In genomic region chr2:240569998-240570530, GRCh38 we compare ENCODE assay signal across 8 cellular contexts. TPM values are rescaled to one million over a fixed set of nuclear protein-coding genes. Genes with fewer than 3 reads are reported as not detected.
DNase-seq lines count a peak whose midpoint lies in the region; ATAC-seq and TF ChIP-seq lines count a peak whose summit lies in the region.

No MANE protein-coding gene starts in this region.

- peaks cover 16% of the 10 kb centered on the region for H3F3A ChIP-seq in SU-DHL-6 (ENCODE audit: insufficient read depth)

- H3K27ac ChIP-seq in CD8-positive, alpha-beta memory T cell (ENCODE audit: low read depth, low read length), result no peak overlapping the region
- H3K27ac ChIP-seq in SU-DHL-6 (ENCODE audit: low read depth, low read length), result no peak overlapping the region
- no peak overlapping the region for H3K27ac ChIP-seq in endodermal cell (ENCODE audit: low read depth, low read length)

- ATAC-seq in GM21825 (IDR thresholded peaks at IDR 0.05; ENCODE audit: unreplicated experiment) (no peak), HG03457 (IDR thresholded peaks at IDR 0.05; ENCODE audit: unreplicated experiment) (no peak)

- H3K4me1 Mint-ChIP-seq in CD8-positive, alpha-beta memory T cell, result peaks cover 41 to 62% (median 45%) of the 10 kb centered on the region in 3 donors
- peaks cover 10% of the 10 kb centered on the region for H3K4me1 Mint-ChIP-seq in endodermal cell

- CTCF ChIA-PET in CD8-positive, alpha-beta memory T cell (lab: Charles Lee), result interaction anchor here (1.3 to 2.3 kb wide), 4 partner anchors 9 to 56 kb away, joined by 3 to 16 read pairs (median 10); partner anchors contain the start of genes CAPN10 and DUSP28

- WGBS in endodermal cell (ENCODE audit: insufficient coverage in 1 of 2, insufficient read length in 1 of 2), 2 experiments, result 92 to 94% methylated on average over 8 to 15 of the region's 15 CpGs

- H3K36me3 ChIP-seq in CD8-positive, alpha-beta memory T cell (ENCODE audit: insufficient read depth, low read length), result peaks cover 8% of the 10 kb centered on the region
- no peaks in the 10 kb centered on the region for H3K36me3 ChIP-seq in SU-DHL-6 (ENCODE audit: low read length)
- H3K36me3 ChIP-seq in endodermal cell (ENCODE audit: control insufficient read depth, insufficient read depth, low read length), result no peaks in the 10 kb centered on the region

- no peaks in the 10 kb centered on the region for H3K9me3 Mint-ChIP-seq in CD8-positive, alpha-beta memory T cell
- H3K9me3 Mint-ChIP-seq in endodermal cell, result no peaks in the 10 kb centered on the region

- H3K27me3 Mint-ChIP-seq in CD8-positive, alpha-beta memory T cell, result no peaks in the 10 kb centered on the region
- peaks cover 17% of the 10 kb centered on the region for H3K27me3 Mint-ChIP-seq in endodermal cell (ENCODE audit: insufficient read depth)

- peak overlapping the region; percentile 84 to 95 (median 86) for H3K4me3 Mint-ChIP-seq in CD8-positive, alpha-beta memory T cell
- peak overlapping the region; percentile 63 for H3K4me3 Mint-ChIP-seq in endodermal cell

- DNase-seq in CD8-positive, alpha-beta memory T cell, result no peak
- no peak for DNase-seq in endodermal cell
- DNase-seq in posterior vena cava (ENCODE audit: low spot score), result peak; percentile 76
- no peak for DNase-seq in COLO829 (ENCODE audit: low spot score)
- DNase-seq in H4 (ENCODE audit: low spot score), result no peak

- peak overlapping the region; percentile 85 for H3K4me3 ChIP-seq in CD8-positive, alpha-beta memory T cell (ENCODE audit: low read length)
- H3K4me3 ChIP-seq in SU-DHL-6 (ENCODE audit: insufficient read depth, low read length, poor library complexity, severe bottlenecking) (no peak overlapping the region), endodermal cell (ENCODE audit: low read length) (no peak overlapping the region)

- TF ChIP-seq CTCF in SU-DHL-6 (IDR thresholded peaks at IDR 0.05; ENCODE audit: insufficient read depth, low read length, poor library complexity, severe bottlenecking) (no peak), endodermal cell (conservative IDR thresholded peaks at IDR 0.05) (no peak)

- no peaks in the 10 kb centered on the region for H3K27me3 ChIP-seq in CD8-positive, alpha-beta memory T cell (ENCODE audit: insufficient read depth, low read length, poor library complexity, severe bottlenecking)
- H3K27me3 ChIP-seq in SU-DHL-6 (ENCODE audit: low read length) (no peaks in the 10 kb centered on the region), endodermal cell (ENCODE audit: control insufficient read depth, insufficient read depth, low read length, poor library complexity, severe bottlenecking) (peaks cover 11% of the 10 kb centered on the region)

- H3K9me3 ChIP-seq in CD8-positive, alpha-beta memory T cell (ENCODE audit: low read length), result no peaks in the 10 kb centered on the region
- H3K9me3 ChIP-seq in SU-DHL-6 (ENCODE audit: insufficient read depth, low read length), result no peaks in the 10 kb centered on the region
- H3K9me3 ChIP-seq in endodermal cell (ENCODE audit: control insufficient read depth, low read length), result no peaks in the 10 kb centered on the region

- no peaks in the 10 kb centered on the region for H4K20me1 ChIP-seq in SU-DHL-6 (ENCODE audit: low read depth, low read length)

- intact Hi-C loops in posterior vena cava (cut with DNase I), result no loop called here

- peaks cover 24% of the 10 kb centered on the region for H3K79me2 ChIP-seq in SU-DHL-6 (ENCODE audit: insufficient read depth, low read length)

- H3K9ac ChIP-seq in SU-DHL-6 (ENCODE audit: low read length), result peak overlapping the region; percentile 77; the same call in 1 of the 2 replicates
- H3K9ac ChIP-seq in endodermal cell (ENCODE audit: extremely low read depth, low read length, poor library complexity, severe bottlenecking), result no peak overlapping the region

- H2AFZ ChIP-seq in SU-DHL-6 (ENCODE audit: low read depth, low read length, severe bottlenecking), result no peak overlapping the region

- H3K27ac Mint-ChIP-seq in CD8-positive, alpha-beta memory T cell, result peak overlapping the region in 5 of 8 donors; percentile 66 to 76 (median 75)
- H3K27ac Mint-ChIP-seq in endodermal cell, result no peak overlapping the region

- peak overlapping the region; percentile 65 for H3K4me2 ChIP-seq in SU-DHL-6 (ENCODE audit: low read depth, low read length, poor library complexity, severe bottlenecking)

- H3K4me1 ChIP-seq in CD8-positive, alpha-beta memory T cell (ENCODE audit: insufficient read depth, low read length), result peaks cover 54% of the 10 kb centered on the region
- H3K4me1 ChIP-seq in endodermal cell (ENCODE audit: control insufficient read depth, insufficient read depth, low read length), result peaks cover 18% of the 10 kb centered on the region

- no peaks in the 10 kb centered on the region for H3K9me2 ChIP-seq in SU-DHL-6 (replicated peaks; ENCODE audit: insufficient read depth, low read length)

- POLR2A ChIA-PET in CD8-positive, alpha-beta memory T cell (lab: Charles Lee), result interaction anchor here (2.1 kb wide), 1 partner anchor 16 kb away, joined by 28 read pairs; the partner anchor contains the start of gene CAPN10

- peaks cover 0 to 44% (median 2%) of the 10 kb centered on the region in 3 donors for H3K36me3 Mint-ChIP-seq in CD8-positive, alpha-beta memory T cell
- no peaks in the 10 kb centered on the region for H3K36me3 Mint-ChIP-seq in endodermal cell (ENCODE audit: low read depth)

RNA-seq across cellular contexts. Expression of gene RNPEPL1, which starts 1.8 kb away (rescaled TPM):
- total RNA-seq in CD8-positive, alpha-beta memory T cell, result 10 to 100 TPM; 55.6 to 61.1 TPM
- polyA plus RNA-seq in CD8-positive, alpha-beta memory T cell, result 101 TPM
- total RNA-seq in endodermal cell (10 to 100 TPM; 38.4 to 52.4 TPM), posterior vena cava (10 to 100 TPM; 47.1 to 49.3 TPM)
- 18.2 TPM for polyA plus RNA-seq in endodermal cell (2013, experiment 1 of 2)
- 18.1 TPM for polyA plus RNA-seq in endodermal cell (2013, experiment 2 of 2)
- 2.7 and 8.1 TPM in 2 replicates for total RNA-seq in H4 (2014; rRNA removed; shearing (Covaris generic))

RNA-seq across cellular contexts. Expression of gene DUSP28, which starts 9.9 kb away (rescaled TPM):
- 1 to 10 TPM; 7.0 TPM for total RNA-seq in CD8-positive, alpha-beta memory T cell
- 22.0 TPM for polyA plus RNA-seq in CD8-positive, alpha-beta memory T cell
- total RNA-seq in endodermal cell (1 to 10 TPM; 1.4 to 2.8 TPM), posterior vena cava (1 to 10 TPM; 2.0 to 2.3 TPM)
- polyA plus RNA-seq in endodermal cell (2013, experiment 1 of 2), result 8.9 TPM
- 6.1 TPM for polyA plus RNA-seq in endodermal cell (2013, experiment 2 of 2)
- 2.2 and 5.6 TPM in 2 replicates for total RNA-seq in H4 (2014; rRNA removed; shearing (Covaris generic))

RNA-seq across cellular contexts. Expression of gene ANKMY1, which starts 12.3 kb away (rescaled TPM):
- total RNA-seq in CD8-positive, alpha-beta memory T cell, result 10 to 100 TPM; 22.4 to 27.9 TPM
- polyA plus RNA-seq in CD8-positive, alpha-beta memory T cell, result 15.8 TPM
- 10 to 100 TPM in 1 of 2 donors, 1 to 10 TPM in 1; 7.4 to 13.3 TPM for total RNA-seq in endodermal cell
- 6.2 TPM for polyA plus RNA-seq in endodermal cell (2013, experiment 1 of 2)
- 4.8 TPM for polyA plus RNA-seq in endodermal cell (2013, experiment 2 of 2)
- 10 to 100 TPM in 1 of 2 donors, 1 to 10 TPM in 1; 7.1 to 12.9 TPM for total RNA-seq in posterior vena cava
- 6.1 and 12.7 TPM in 2 replicates for total RNA-seq in H4 (2014; rRNA removed; shearing (Covaris generic))

RNA-seq across cellular contexts. Expression of gene CAPN10, which starts 16.5 kb away (rescaled TPM):
- 10 to 100 TPM; 36.1 to 40.5 TPM for total RNA-seq in CD8-positive, alpha-beta memory T cell
- polyA plus RNA-seq in CD8-positive, alpha-beta memory T cell, result 19.5 TPM
- 10 to 100 TPM; 58.9 to 61.9 TPM for total RNA-seq in endodermal cell
- polyA plus RNA-seq in endodermal cell (2013, experiment 1 of 2), result 43.3 TPM
- 41.5 TPM for polyA plus RNA-seq in endodermal cell (2013, experiment 2 of 2)
- total RNA-seq in posterior vena cava, result 10 to 100 TPM; 18.6 to 22.6 TPM
- total RNA-seq in H4 (2014; rRNA removed; shearing (Covaris generic)), result 3.1 and 5.7 TPM in 2 replicates

RNA-seq across cellular contexts. Expression of gene GPR35, which starts 55.2 kb away (rescaled TPM):
- 1 to 10 TPM; 8.4 to 9.0 TPM for total RNA-seq in CD8-positive, alpha-beta memory T cell
- polyA plus RNA-seq in CD8-positive, alpha-beta memory T cell, result 1.9 TPM
- total RNA-seq in endodermal cell (under 1 TPM; 0.55 to 0.71 TPM), posterior vena cava (1 to 10 TPM; 1.2 to 1.8 TPM)
- 0.82 TPM for polyA plus RNA-seq in endodermal cell (2013, experiment 1 of 2)
- polyA plus RNA-seq in endodermal cell (2013, experiment 2 of 2), result 0.75 TPM
- 0.75 and 0.86 TPM in 2 replicates for total RNA-seq in H4 (2014; rRNA removed; shearing (Covaris generic))
